In the genomic region with DNA sequence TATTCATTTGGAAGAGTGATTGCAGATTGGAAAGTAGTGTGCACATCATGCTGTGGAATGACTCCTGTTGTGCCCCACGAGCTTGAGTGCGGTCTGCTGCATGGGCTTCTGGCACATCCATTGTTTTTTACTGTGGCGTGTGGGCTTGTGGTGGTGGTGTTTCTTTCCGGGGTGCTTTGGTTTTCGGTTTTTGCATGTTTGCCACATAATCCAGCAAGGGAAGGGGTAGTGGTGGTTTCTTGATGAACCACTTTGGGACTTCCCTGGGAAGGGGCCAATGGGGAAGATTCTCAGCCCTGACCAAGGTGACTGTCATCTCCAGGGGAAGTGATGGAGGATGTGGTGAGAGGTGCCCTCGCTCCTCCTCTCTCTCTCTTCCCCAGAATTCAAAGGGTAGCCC, we compare ENCODE assay signal across 15 cellular contexts. TPM values are rescaled to one million over a fixed set of nuclear protein-coding genes. Genes with fewer than 3 reads are reported as not detected.
DNase-seq lines count a peak whose midpoint lies in the region; ATAC-seq lines count a peak whose summit lies in the region.
"Had no signal": no experiment of that assay in that cellular context is flagged by ENCODE, and none has a peak within 500 bp of the region (broad histone marks: within the 10 kb centered on the region; RNA-seq: fewer than 3 reads in every experiment).

No MANE protein-coding gene starts in this region.

- peak; percentile 78 for ATAC-seq in activated CD4-positive, alpha-beta T cell treated with anti-CD3 and anti-CD28 coated beads for 36 hours
- ATAC-seq in HG03025 (IDR thresholded peaks at IDR 0.05; ENCODE audit: low FRiP score, unreplicated experiment), result no peak
- ATAC-seq: Panc1 had no signal

- H3K9me3 Mint-ChIP-seq in activated CD4-positive, alpha-beta T cell treated with anti-CD3 and anti-CD28 coated beads for 36 hours (ENCODE audit: low read depth), result no peaks in the 10 kb centered on the region
- no peaks in the 10 kb centered on the region for H3K9me3 Mint-ChIP-seq in T-helper 2 cell treated with Interferon-gamma antibody and Interleukin-4, amounts not matched to agents 5 μg/mL and 100 μg/mL, for 36 hours
- no peaks in the 10 kb centered on the region for H3K9me3 Mint-ChIP-seq in activated naive CD8-positive, alpha-beta T cell treated with anti-CD3 and anti-CD28 coated beads for 36 hours
- H3K9me3 Mint-ChIP-seq: activated B cell treated with CpG ODN at 0.5 μM for 24 hours had no signal

- peak; percentile 72 for DNase-seq in activated CD4-positive, alpha-beta T cell treated with anti-CD3 and anti-CD28 coated beads for 36 hours
- no peak for DNase-seq in activated CD4-positive, alpha-beta T cell treated with anti-CD3 and anti-CD28 coated beads for 4 hours
- peak; percentile 65 for DNase-seq in T-helper 2 cell treated with Interferon-gamma antibody and Interleukin-4, amounts not matched to agents 5 μg/mL and 100 μg/mL, for 36 hours (ENCODE audit: low spot score)
- DNase-seq in activated naive CD8-positive, alpha-beta T cell treated with anti-CD3 and anti-CD28 coated beads for 36 hours, result peak; percentile 62
- peak; percentile 32 to 60 for DNase-seq in stimulated activated CD8-positive, alpha-beta memory T cell treated with anti-CD3 and anti-CD28 coated beads, Interleukin-15, amount 100 ng/mL, for 48 hours (ENCODE audit: low read depth in 2 of 2)
- DNase-seq in epidermal melanocyte (ENCODE audit: insufficient read length, low spot score) (no peak), KG1 (lab: John Stamatoyannopoulos, UW) (no peak)
- DNase-seq: activated B cell treated with CpG ODN at 0.5 μM for 24 hours, glutamatergic neuron, NCI-H1694 treated with DMSO at 0.1 percent for 48 hours, NCI-H526 treated with DMSO at 0.1 percent for 48 hours, SW 1271, upper lobe of left lung had no signal

- intact Hi-C loops in activated CD4-positive, alpha-beta T cell treated with anti-CD3 and anti-CD28 coated beads for 36 hours (cut with DNase I, micrococcal nuclease), result no loop called here

- no peak overlapping the region for H3K4me3 Mint-ChIP-seq in activated CD4-positive, alpha-beta T cell treated with anti-CD3 and anti-CD28 coated beads for 36 hours
- H3K4me3 Mint-ChIP-seq in T-helper 2 cell treated with Interferon-gamma antibody and Interleukin-4, amounts not matched to agents 5 μg/mL and 100 μg/mL, for 36 hours, result no peak overlapping the region
- no peak overlapping the region for H3K4me3 Mint-ChIP-seq in activated naive CD8-positive, alpha-beta T cell treated with anti-CD3 and anti-CD28 coated beads for 36 hours
- H3K4me3 Mint-ChIP-seq: activated B cell treated with CpG ODN at 0.5 μM for 24 hours had no signal

- H3K27ac Mint-ChIP-seq in activated CD4-positive, alpha-beta T cell treated with anti-CD3 and anti-CD28 coated beads for 36 hours, result peak overlapping the region; percentile 58
- peak overlapping the region; percentile 13 for H3K27ac Mint-ChIP-seq in T-helper 2 cell treated with Interferon-gamma antibody and Interleukin-4, amounts not matched to agents 5 μg/mL and 100 μg/mL, for 36 hours
- H3K27ac Mint-ChIP-seq in activated naive CD8-positive, alpha-beta T cell treated with anti-CD3 and anti-CD28 coated beads for 36 hours, result peak overlapping the region; percentile 87
- H3K27ac Mint-ChIP-seq: activated B cell treated with CpG ODN at 0.5 μM for 24 hours had no signal

- peaks cover 48% of the 10 kb centered on the region for H3K36me3 Mint-ChIP-seq in activated CD4-positive, alpha-beta T cell treated with anti-CD3 and anti-CD28 coated beads for 36 hours (ENCODE audit: low read depth)
- peaks cover 74% of the 10 kb centered on the region for H3K36me3 Mint-ChIP-seq in T-helper 2 cell treated with Interferon-gamma antibody and Interleukin-4, amounts not matched to agents 5 μg/mL and 100 μg/mL, for 36 hours (ENCODE audit: low read depth)
- peaks cover 48% of the 10 kb centered on the region for H3K36me3 Mint-ChIP-seq in activated naive CD8-positive, alpha-beta T cell treated with anti-CD3 and anti-CD28 coated beads for 36 hours

- H3K4me1 Mint-ChIP-seq in activated CD4-positive, alpha-beta T cell treated with anti-CD3 and anti-CD28 coated beads for 36 hours, result peaks cover 50% of the 10 kb centered on the region
- H3K4me1 Mint-ChIP-seq in T-helper 2 cell treated with Interferon-gamma antibody and Interleukin-4, amounts not matched to agents 5 μg/mL and 100 μg/mL, for 36 hours (ENCODE audit: low read depth), result peaks cover 53% of the 10 kb centered on the region
- peaks cover 63% of the 10 kb centered on the region for H3K4me1 Mint-ChIP-seq in activated naive CD8-positive, alpha-beta T cell treated with anti-CD3 and anti-CD28 coated beads for 36 hours

- POLR2A ChIA-PET in activated CD4-positive, alpha-beta T cell treated with anti-CD3 and anti-CD28 coated beads for 36 hours (lab: Charles Lee), result interaction anchor here (0.9 kb wide), 1 partner anchor 9 kb away, joined by 5 read pairs; no protein-coding TSS in a partner anchor

- H3K27me3 Mint-ChIP-seq in activated CD4-positive, alpha-beta T cell treated with anti-CD3 and anti-CD28 coated beads for 36 hours, result no peaks in the 10 kb centered on the region
- H3K27me3 Mint-ChIP-seq in T-helper 2 cell treated with Interferon-gamma antibody and Interleukin-4, amounts not matched to agents 5 μg/mL and 100 μg/mL, for 36 hours (ENCODE audit: low read depth), result no peaks in the 10 kb centered on the region
- H3K27me3 Mint-ChIP-seq in activated naive CD8-positive, alpha-beta T cell treated with anti-CD3 and anti-CD28 coated beads for 36 hours, result no peaks in the 10 kb centered on the region
- H3K27me3 Mint-ChIP-seq: activated B cell treated with CpG ODN at 0.5 μM for 24 hours had no signal

- CTCF ChIA-PET in activated CD4-positive, alpha-beta T cell treated with anti-CD3 and anti-CD28 coated beads for 36 hours (lab: Charles Lee), result interaction anchor here (0.6 to 1.7 kb wide), 3 partner anchors 17 to 181 kb away, joined by 3 to 5 read pairs (median 4); no protein-coding TSS in a partner anchor

RNA-seq across cellular contexts. Expression of a gene that starts 57.0 kb away (rescaled TPM):
- total RNA-seq in activated CD4-positive, alpha-beta T cell treated with anti-CD3 and anti-CD28 coated beads for 36 hours, result 10 to 100 TPM; 17.7 to 33.2 TPM
- 10 to 100 TPM; 27.1 to 27.2 TPM for total RNA-seq in activated naive CD8-positive, alpha-beta T cell treated with anti-CD3 and anti-CD28 coated beads for 36 hours

RNA-seq across cellular contexts. Expression of a gene that starts 57.1 kb away (rescaled TPM):
- total RNA-seq in activated CD4-positive, alpha-beta T cell treated with anti-CD3 and anti-CD28 coated beads for 36 hours, result 10 to 100 TPM; 21.1 to 31.4 TPM
- total RNA-seq in activated naive CD8-positive, alpha-beta T cell treated with anti-CD3 and anti-CD28 coated beads for 36 hours, result 10 to 100 TPM; 29.8 to 30.9 TPM

Comparison
In these comparisons a context has a peak if more than half of its experiments do, and no peak if none do; other contexts are left out.
1. DNase-seq: peak in activated CD4-positive, alpha-beta T cell treated with anti-CD3 and anti-CD28 coated beads for 36 hours (single experiment), T-helper 2 cell treated with Interferon-gamma antibody and Interleukin-4, amounts not matched to agents 5 μg/mL and 100 μg/mL, for 36 hours (single experiment), activated naive CD8-positive, alpha-beta T cell treated with anti-CD3 and anti-CD28 coated beads for 36 hours (single experiment) and stimulated activated CD8-positive, alpha-beta memory T cell treated with anti-CD3 and anti-CD28 coated beads, Interleukin-15, amount 100 ng/mL, for 48 hours (2 of 2); none in activated CD4-positive, alpha-beta T cell treated with anti-CD3 and anti-CD28 coated beads for 4 hours (0 of 2), epidermal melanocyte (single experiment) and KG1 (single experiment).
2. H3K27ac Mint-ChIP-seq: peak in every context shown above with its lines; median percentile 87 in activated naive CD8-positive, alpha-beta T cell treated with anti-CD3 and anti-CD28 coated beads for 36 hours; 58 in activated CD4-positive, alpha-beta T cell treated with anti-CD3 and anti-CD28 coated beads for 36 hours; 13 in T-helper 2 cell treated with Interferon-gamma antibody and Interleukin-4, amounts not matched to agents 5 μg/mL and 100 μg/mL, for 36 hours.